18 cellular contexts compared by ENCODE assay signal in genomic region chr15:69797615-69798014, GRCh38.
DNase-seq lines count a peak whose midpoint lies in the region; ATAC-seq, FAIRE-seq and TF ChIP-seq lines count a peak whose summit lies in the region.
"Had no signal": no experiment of that assay in that cellular context is flagged by ENCODE, and none has a peak within 500 bp of the region (broad histone marks: within the 10 kb centered on the region; RNA-seq: fewer than 3 reads in every experiment).

No MANE protein-coding gene starts in this region.

- no peak for ATAC-seq in stimulated activated naive CD8-positive, alpha-beta T cell treated with anti-CD3 and anti-CD28 coated beads, Interleukin-15, Interleukin-2, amounts not matched to agents 100 U/mL and 50 U/mL, for 24 hours
- no peak for ATAC-seq in stimulated activated naive CD8-positive, alpha-beta T cell treated with anti-CD3 and anti-CD28 coated beads, Interleukin-15, amount 100 ng/mL, for 72 hours
- no peak for ATAC-seq in right cardiac atrium
- ATAC-seq in HG02884 (IDR thresholded peaks at IDR 0.05; ENCODE audit: unreplicated experiment), result no peak
- ATAC-seq: A549, HCT116 had no signal

- no peak for FAIRE-seq in GM19239 (lab: Jason Lieb, UNC)
- FAIRE-seq: A549 had no signal

- intact Hi-C loops in right cardiac atrium (cut with DNase I), result no loop called here

- peaks cover 5% of the 10 kb centered on the region for H3K4me1 Mint-ChIP-seq in stimulated activated naive CD8-positive, alpha-beta T cell treated with anti-CD3 and anti-CD28 coated beads, Interleukin-15, Interleukin-2, amounts not matched to agents 100 ng/mL and 50 ng/mL, for 24 hours (ENCODE audit: low read depth)
- H3K4me1 Mint-ChIP-seq in stimulated activated naive CD8-positive, alpha-beta T cell treated with anti-CD3 and anti-CD28 coated beads, Interleukin-15, amount 100 ng/mL, for 72 hours, result peaks cover 13% of the 10 kb centered on the region

- peaks cover 10% of the 10 kb centered on the region for H3K27me3 Mint-ChIP-seq in stimulated activated naive CD8-positive, alpha-beta T cell treated with anti-CD3 and anti-CD28 coated beads, Interleukin-15, Interleukin-2, amounts not matched to agents 100 ng/mL and 50 ng/mL, for 24 hours
- H3K27me3 Mint-ChIP-seq in stimulated activated naive CD8-positive, alpha-beta T cell treated with anti-CD3 and anti-CD28 coated beads, Interleukin-15, amount 100 ng/mL, for 72 hours, result peaks cover 10% of the 10 kb centered on the region
- H3K27me3 Mint-ChIP-seq: CD4-positive, alpha-beta T cell had no signal

- H3K4me2 ChIP-seq in osteoblast (ENCODE audit: insufficient read depth, low read length), result no peak overlapping the region
- H3K4me2 ChIP-seq: A549 had no signal

- no peak for TF ChIP-seq CTCF in osteoblast (IDR thresholded peaks at IDR 0.05; ENCODE audit: extremely low read depth, low read depth, low read length)

- no peaks in the 10 kb centered on the region for H3K36me3 ChIP-seq in osteoblast (ENCODE audit: insufficient read depth, low read length)

- H2AFZ ChIP-seq in osteoblast (ENCODE audit: low read length), result no peak overlapping the region

- no peaks in the 10 kb centered on the region for H4K20me1 ChIP-seq in osteoblast (ENCODE audit: insufficient read depth, low read length)

- no peak overlapping the region for H3K4me3 ChIP-seq in osteoblast (ENCODE audit: insufficient read depth, low read length)
- no peak overlapping the region for H3K4me3 ChIP-seq in right cardiac atrium (ENCODE audit: low read length)
- H3K4me3 ChIP-seq: A549 had no signal

- H3K27ac ChIP-seq in osteoblast (ENCODE audit: low read depth, low read length) (no peak overlapping the region), right cardiac atrium (ENCODE audit: low read length) (no peak overlapping the region)
- H3K27ac ChIP-seq: 22Rv1, A549, C4-2B had no signal

- H3K79me2 ChIP-seq in osteoblast (ENCODE audit: insufficient read depth, low read length), result no peaks in the 10 kb centered on the region

- peaks cover 15% of the 10 kb centered on the region for H3K4me1 ChIP-seq in osteoblast (ENCODE audit: insufficient read depth, low read length)
- H3K4me1 ChIP-seq in right cardiac atrium (ENCODE audit: control insufficient read depth, insufficient read depth, low read length), result peaks cover 5% of the 10 kb centered on the region

- H3K9me3 ChIP-seq in osteoblast (ENCODE audit: low read depth, low read length), result no peaks in the 10 kb centered on the region
- no peaks in the 10 kb centered on the region for H3K9me3 ChIP-seq in right cardiac atrium (ENCODE audit: control insufficient read depth, low read length)
- H3K9me3 ChIP-seq: A549 had no signal

- H3K4me3 Mint-ChIP-seq in stimulated activated naive CD8-positive, alpha-beta T cell treated with anti-CD3 and anti-CD28 coated beads, Interleukin-15, Interleukin-2, amounts not matched to agents 100 ng/mL and 50 ng/mL, for 24 hours, result no peak overlapping the region
- no peak overlapping the region for H3K4me3 Mint-ChIP-seq in stimulated activated naive CD8-positive, alpha-beta T cell treated with anti-CD3 and anti-CD28 coated beads, Interleukin-15, amount 100 ng/mL, for 72 hours
- H3K4me3 Mint-ChIP-seq: CD4-positive, alpha-beta T cell had no signal

- H3K27me3 ChIP-seq in osteoblast (ENCODE audit: insufficient read depth, low read length) (peaks cover 2% of the 10 kb centered on the region), right cardiac atrium (ENCODE audit: control insufficient read depth, insufficient read depth) (no peaks in the 10 kb centered on the region)

- 94% methylated on average over 3 of the region's 3 CpGs for WGBS in right cardiac atrium

- DNase-seq in stimulated activated naive CD8-positive, alpha-beta T cell treated with anti-CD3 and anti-CD28 coated beads, Interleukin-15, Interleukin-2, amounts not matched to agents 100 U/mL and 50 U/mL, for 24 hours, result no peak
- DNase-seq in osteoblast (ENCODE audit: insufficient read length, low spot score, missing footprints), result peak; percentile 35
- no peak for DNase-seq in stimulated activated naive CD8-positive, alpha-beta T cell treated with anti-CD3 and anti-CD28 coated beads, Interleukin-15, amount 100 ng/mL, for 72 hours
- no peak for DNase-seq in right cardiac atrium
- DNase-seq in GM19239 (ENCODE audit: insufficient read length, low spot score), result no peak
- DNase-seq: AML-193; CD4-positive, alpha-beta T cell; DMS153; DMS79; GDM1; GOT3; H7 had no signal

- no peaks in the 10 kb centered on the region for H3K9me3 Mint-ChIP-seq in stimulated activated naive CD8-positive, alpha-beta T cell treated with anti-CD3 and anti-CD28 coated beads, Interleukin-15, Interleukin-2, amounts not matched to agents 100 ng/mL and 50 ng/mL, for 24 hours
- H3K9me3 Mint-ChIP-seq in stimulated activated naive CD8-positive, alpha-beta T cell treated with anti-CD3 and anti-CD28 coated beads, Interleukin-15, amount 100 ng/mL, for 72 hours, result no peaks in the 10 kb centered on the region
- H3K9me3 Mint-ChIP-seq: CD4-positive, alpha-beta T cell had no signal

- peak overlapping the region; percentile 66 for H3K27ac Mint-ChIP-seq in stimulated activated naive CD8-positive, alpha-beta T cell treated with anti-CD3 and anti-CD28 coated beads, Interleukin-15, Interleukin-2, amounts not matched to agents 100 ng/mL and 50 ng/mL, for 24 hours
- peak overlapping the region; percentile 59 to 77 for H3K27ac Mint-ChIP-seq in stimulated activated naive CD8-positive, alpha-beta T cell treated with anti-CD3 and anti-CD28 coated beads, Interleukin-15, amount 100 ng/mL, for 72 hours
- H3K27ac Mint-ChIP-seq: CD4-positive, alpha-beta T cell had no signal

- no peaks in the 10 kb centered on the region for H3K36me3 Mint-ChIP-seq in stimulated activated naive CD8-positive, alpha-beta T cell treated with anti-CD3 and anti-CD28 coated beads, Interleukin-15, Interleukin-2, amounts not matched to agents 100 ng/mL and 50 ng/mL, for 24 hours (ENCODE audit: low read depth)
